16 cellular contexts compared by ENCODE assay signal in genomic region chr11:10476342-10476741, GRCh38.
"Had no signal": no experiment of that assay in that cellular context is flagged by ENCODE, and none has a peak within 500 bp of the region (broad histone marks: within the 10 kb centered on the region; RNA-seq: fewer than 3 reads in every experiment).

No MANE protein-coding gene starts in this region.

- H3K36me3 ChIP-seq: brain microvascular endothelial cell, ovary, tibial nerve had no signal

- H3K9me3 ChIP-seq: lower lobe of right lung, ovary, tibial nerve had no signal

- H3K4me3 ChIP-seq: lower lobe of right lung, ovary, SK-N-MC, tibial nerve had no signal

- DNase-seq: activated CD4-positive, alpha-beta T cell treated with anti-CD3 and anti-CD28 coated beads, Interleukin-2, amount 50 U/mL, for 1 hour; activated CD4-positive, CD25-positive, alpha-beta regulatory T cell; activated T-cell treated with anti-CD3 and anti-CD28 coated beads for 4 hours; brain microvascular endothelial cell; cerebellar nuclear complex; glutamatergic neuron; immature natural killer cell; left cardiac atrium; nephron progenitor cell; stimulated activated CD4-positive, alpha-beta T cell treated with anti-CD3 and anti-CD28 coated beads, Interleukin-4, amount 100 ng/mL, for 4 hours had no signal

- H3K4me3 Mint-ChIP-seq: dendritic cell treated with granulocyte-macrophage colony-stimulating factor and Interleukin-4, amounts not matched to agents 40 ng/mL and 50 ng/mL, for 4 days; immature natural killer cell; nephron progenitor cell; T-helper 1 cell treated with Interleukin-12 subunit alpha and Interleukin-12 subunit beta and Interleukin-4 antibody, amounts not matched to agents 30 μg/mL and 1 μg/mL, for 36 hours had no signal

- H3K9me3 Mint-ChIP-seq: dendritic cell treated with granulocyte-macrophage colony-stimulating factor and Interleukin-4, amounts not matched to agents 40 ng/mL and 50 ng/mL, for 4 days; immature natural killer cell; T-helper 1 cell treated with Interleukin-12 subunit alpha and Interleukin-12 subunit beta and Interleukin-4 antibody, amounts not matched to agents 30 μg/mL and 1 μg/mL, for 36 hours had no signal

- H3K27ac ChIP-seq: brain microvascular endothelial cell, lower lobe of right lung, ovary, SK-N-MC, tibial nerve had no signal

- ATAC-seq: left cardiac atrium had no signal

- H3K27me3 Mint-ChIP-seq: dendritic cell treated with granulocyte-macrophage colony-stimulating factor and Interleukin-4, amounts not matched to agents 40 ng/mL and 50 ng/mL, for 4 days had no signal

- H3K27me3 ChIP-seq: brain microvascular endothelial cell, ovary, tibial nerve had no signal

- H3K4me1 ChIP-seq: lower lobe of right lung, tibial nerve had no signal

- H3K27ac Mint-ChIP-seq: dendritic cell treated with granulocyte-macrophage colony-stimulating factor and Interleukin-4, amounts not matched to agents 40 ng/mL and 50 ng/mL, for 4 days; nephron progenitor cell; T-helper 1 cell treated with Interleukin-12 subunit alpha and Interleukin-12 subunit beta and Interleukin-4 antibody, amounts not matched to agents 30 μg/mL and 1 μg/mL, for 36 hours had no signal
